Comparison of ENCODE assay signal across 1 cellular context in genomic region chr9:134327671-134328231, GRCh38.
TF ChIP-seq lines count a peak whose summit lies in the region.

No MANE protein-coding gene starts in this region.

TF ChIP-seq in GM23338, 12 proteins besides CTCF, POLR2A, EP300 and RAD21 (continued from another document):
- TF ChIP-seq ZNF462 (CRISPR knock-in tag; IDR thresholded peaks at IDR 0.05) (no peak), ZNF114 (CRISPR knock-in tag; IDR thresholded peaks at IDR 0.05) (no peak), ZNF331 (CRISPR knock-in tag; IDR thresholded peaks at IDR 0.05; ENCODE audit: low read depth) (no peak), EZH2 (IDR thresholded peaks at IDR 0.05; ENCODE audit: low read depth, unreplicated experiment) (no peak), NANOG (IDR thresholded peaks at IDR 0.05; ENCODE audit: borderline replicate concordance) (no peak), ETS1 (IDR thresholded peaks at IDR 0.05) (no peak), JUNB (IDR thresholded peaks at IDR 0.05; ENCODE audit: unreplicated experiment) (no peak)
